In genomic region chr5:159514229-159514822, GRCh38 we compare ENCODE assay signal across 16 cellular contexts.
"Had no signal": no experiment of that assay in that cellular context is flagged by ENCODE, and none has a peak within 500 bp of the region (broad histone marks: within the 10 kb centered on the region; RNA-seq: fewer than 3 reads in every experiment).

No MANE protein-coding gene starts in this region.

- H3K27ac Mint-ChIP-seq: activated T-cell treated with anti-CD3 and anti-CD28 coated beads, Interleukin-2, amount 50 U/mL, for 72 hours; effector memory CD8-positive, alpha-beta T cell; natural killer cell treated with Interleukin-12 subunit alpha and Interleukin-12 subunit beta and Interleukin-15 and Interleukin-18, amount 100 ng/mL, for 72 hours; T-helper 1 cell treated with Interleukin-12 subunit alpha and Interleukin-12 subunit beta and Interleukin-4 antibody, amounts not matched to agents 30 μg/mL and 1 μg/mL, for 36 hours had no signal

- ATAC-seq: activated T-cell treated with anti-CD3 and anti-CD28 coated beads, Interleukin-2, amount 50 U/mL, for 72 hours; effector memory CD8-positive, alpha-beta T cell; lower lobe of right lung; natural killer cell treated with Interleukin-12 subunit alpha and Interleukin-12 subunit beta and Interleukin-15 and Interleukin-18, amount 100 ng/mL, for 72 hours had no signal

- DNase-seq: activated CD4-positive, CD25-positive, alpha-beta regulatory T cell treated with anti-CD3 and anti-CD28 coated beads, Interleukin-2, amount 50 U/mL, for 72 hours; activated effector memory CD4-positive, alpha-beta T cell treated with anti-CD3 and anti-CD28 coated beads, Interleukin-2, amount 50 U/mL, for 16 hours; activated naive CD4-positive, alpha-beta T cell treated with anti-CD3 and anti-CD28 coated beads, Interleukin-2, amount 50 U/mL, for 16 hours; activated T-cell treated with anti-CD3 and anti-CD28 coated beads, Interleukin-2, amount 50 U/mL, for 72 hours; effector memory CD8-positive, alpha-beta T cell; esophagus squamous epithelium; foreskin melanocyte; glutamatergic neuron; lower lobe of right lung; occipital lobe; posterior cingulate gyrus; substantia nigra had no signal

- H3K4me3 Mint-ChIP-seq: activated T-cell treated with anti-CD3 and anti-CD28 coated beads, Interleukin-2, amount 50 U/mL, for 72 hours; effector memory CD8-positive, alpha-beta T cell; natural killer cell treated with Interleukin-12 subunit alpha and Interleukin-12 subunit beta and Interleukin-15 and Interleukin-18, amount 100 ng/mL, for 72 hours; T-helper 1 cell treated with Interleukin-12 subunit alpha and Interleukin-12 subunit beta and Interleukin-4 antibody, amounts not matched to agents 30 μg/mL and 1 μg/mL, for 36 hours had no signal

- H3K4me3 ChIP-seq: esophagus squamous epithelium, lower lobe of right lung, tibial nerve, vagina had no signal

- H3K9me3 Mint-ChIP-seq: activated T-cell treated with anti-CD3 and anti-CD28 coated beads, Interleukin-2, amount 50 U/mL, for 72 hours; effector memory CD8-positive, alpha-beta T cell; natural killer cell treated with Interleukin-12 subunit alpha and Interleukin-12 subunit beta and Interleukin-15 and Interleukin-18, amount 100 ng/mL, for 72 hours; T-helper 1 cell treated with Interleukin-12 subunit alpha and Interleukin-12 subunit beta and Interleukin-4 antibody, amounts not matched to agents 30 μg/mL and 1 μg/mL, for 36 hours had no signal

- H3K36me3 Mint-ChIP-seq: natural killer cell treated with Interleukin-12 subunit alpha and Interleukin-12 subunit beta and Interleukin-15 and Interleukin-18, amount 100 ng/mL, for 72 hours had no signal
